In genomic region chr1:27504588-27505419, GRCh38 we compare ENCODE assay signal across 8 cellular contexts. TPM values are rescaled to one million over a fixed set of nuclear protein-coding genes. Genes with fewer than 3 reads are reported as not detected.
DNase-seq lines count a peak whose midpoint lies in the region; ATAC-seq and TF ChIP-seq lines count a peak whose summit lies in the region.

No MANE protein-coding gene starts in this region.

- TF ChIP-seq CTCF in smooth muscle cell (IDR thresholded peaks at IDR 0.05; ENCODE audit: borderline replicate concordance, insufficient read depth, poor library complexity, severe bottlenecking) = no peak

- H3K4me3 ChIP-seq in smooth muscle cell = no peak overlapping the region

- H3K36me3 ChIP-seq in smooth muscle cell (ENCODE audit: low read depth) = no peaks in the 10 kb centered on the region

- peak overlapping the region; percentile 37 for H3K4me2 ChIP-seq in smooth muscle cell

- H2AFZ ChIP-seq in smooth muscle cell (ENCODE audit: low read depth) = no peak overlapping the region

- DNase-seq in HuH-7.5 (ENCODE audit: low spot score) = peak; percentile 60
- peak; percentile 30 to 48 for DNase-seq in dermis microvascular lymphatic vessel endothelial cell (ENCODE audit: low read depth in 2 of 2)
- DNase-seq in left kidney (ENCODE audit: low read depth, low spot score) = peak; percentile 96
- DNase-seq in smooth muscle cell (lab: John Stamatoyannopoulos, UW; ENCODE audit: unreplicated experiment) = no peak
- no peak for DNase-seq in cerebellum (ENCODE audit: low spot score)

- no peaks in the 10 kb centered on the region for H3K79me2 ChIP-seq in smooth muscle cell (ENCODE audit: low read depth)

- peaks cover 20% of the 10 kb centered on the region for H3K4me1 ChIP-seq in smooth muscle cell (ENCODE audit: low read depth)

- peak overlapping the region; percentile 75 for H3K27ac ChIP-seq in smooth muscle cell (ENCODE audit: low read depth)

- H3K27me3 ChIP-seq in smooth muscle cell (ENCODE audit: low read depth) = no peaks in the 10 kb centered on the region

- peaks cover 3% of the 10 kb centered on the region for H3F3A ChIP-seq in smooth muscle cell (ENCODE audit: low read depth)

- peak overlapping the region; percentile 33 for H3K9ac ChIP-seq in smooth muscle cell (ENCODE audit: low read depth)

- ATAC-seq in HG03432 (IDR thresholded peaks at IDR 0.05; ENCODE audit: unreplicated experiment) (no peak), HG02678 (IDR thresholded peaks at IDR 0.05; ENCODE audit: unreplicated experiment) (no peak), HG02763 (IDR thresholded peaks at IDR 0.05; ENCODE audit: unreplicated experiment) (no peak)

- no peaks in the 10 kb centered on the region for H3K9me3 ChIP-seq in smooth muscle cell (replicated peaks; ENCODE audit: low read depth)

- H4K20me1 ChIP-seq in smooth muscle cell (ENCODE audit: low read depth) = no peaks in the 10 kb centered on the region

- WGBS in smooth muscle cell (ENCODE audit: low lambda C conversion rate) = 9% methylated on average over 13 of the region's 13 CpGs

RNA-seq across cellular contexts. Expression of gene WASF2, which starts 14.8 kb away (rescaled TPM):
- 33.1 and 54.5 TPM in 2 replicates for total RNA-seq in dermis microvascular lymphatic vessel endothelial cell
- total RNA-seq in smooth muscle cell = 26.7 and 34.3 TPM in 2 replicates
- 46.1 and 76.2 TPM in 2 replicates for polyA plus RNA-seq in smooth muscle cell
- 15.2 TPM for total RNA-seq in cerebellum

Comparison
In these comparisons a context has a peak if more than half of its experiments do, and no peak if none do; other contexts are left out.
1. DNase-seq: peak in HuH-7.5 (single experiment), dermis microvascular lymphatic vessel endothelial cell (2 of 2) and left kidney (single experiment); none in smooth muscle cell (single experiment) and cerebellum (single experiment).